In the genomic region with DNA sequence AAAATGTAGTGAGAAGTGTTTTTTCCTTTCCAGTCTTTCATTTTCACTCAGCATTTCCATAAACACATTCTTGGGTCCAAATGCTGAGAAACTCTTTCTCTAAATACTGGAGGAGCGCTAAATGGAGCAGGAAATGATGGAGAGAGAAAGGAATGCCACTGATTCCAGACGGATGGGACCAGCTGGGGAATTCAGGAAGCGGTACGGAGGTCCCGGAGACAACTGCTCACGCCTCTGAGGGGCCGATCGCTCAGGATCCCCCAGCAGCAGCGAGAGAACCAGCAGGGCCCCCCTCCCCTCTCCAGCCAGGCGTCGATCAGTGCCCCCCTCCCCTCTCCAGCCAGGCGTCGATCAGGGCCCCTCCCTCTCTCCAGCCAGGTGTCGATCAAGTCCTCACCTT, we compare ENCODE assay signal across 8 cellular contexts. TPM values are rescaled to one million over a fixed set of nuclear protein-coding genes. Genes with fewer than 3 reads are reported as not detected.
DNase-seq lines count a peak whose midpoint lies in the region; ATAC-seq and TF ChIP-seq lines count a peak whose summit lies in the region.

No MANE protein-coding gene starts in this region.

- no peak for ATAC-seq in HG03469 (IDR thresholded peaks at IDR 0.05; ENCODE audit: unreplicated experiment)
- no peak for ATAC-seq in HG02623 (IDR thresholded peaks at IDR 0.05; ENCODE audit: unreplicated experiment)

- H3K4me3 ChIP-seq in CD4-positive, alpha-beta memory T cell (ENCODE audit: low read length in 2 of 2), result no peak overlapping the region
- H3K4me3 ChIP-seq in epithelial cell of proximal tubule (ENCODE audit: low read depth, low read length), result peak overlapping the region; percentile 32

- no peaks in the 10 kb centered on the region for H3K27me3 ChIP-seq in CD4-positive, alpha-beta memory T cell (ENCODE audit: insufficient read depth, low read length)

- intact Hi-C loops in CD4-positive, alpha-beta memory T cell (cut with micrococcal nuclease), result loop anchor here (10.0 kb wide), 1 partner anchor 144 kb away; the partner anchor contains the start of gene C13orf46

- H3K27ac ChIP-seq in CD4-positive, alpha-beta memory T cell (ENCODE audit: low read depth, low read length), result peak overlapping the region; percentile 10

- H3K4me1 ChIP-seq in CD4-positive, alpha-beta memory T cell (ENCODE audit: insufficient read depth, low read length), result peaks cover 84% of the 10 kb centered on the region

- no peak for TF ChIP-seq CTCF in epithelial cell of proximal tubule (conservative IDR thresholded peaks at IDR 0.05; ENCODE audit: low read depth, low read length)
- TF ChIP-seq CTCF in nephron progenitor cell (IDR thresholded peaks at IDR 0.05), result no peak

- H3K4me1 Mint-ChIP-seq in CD4-positive, alpha-beta memory T cell, result peaks cover 45 to 90% (median 69%) of the 10 kb centered on the region in 4 donors
- peaks cover 68% of the 10 kb centered on the region for H3K4me1 Mint-ChIP-seq in nephron progenitor cell

- DNase-seq in CD4-positive, alpha-beta memory T cell, result no peak
- DNase-seq in RPMI7951 (ENCODE audit: low read depth) (peak; percentile 93), epithelial cell of proximal tubule (ENCODE audit: low read depth) (peak; percentile 47), nephron progenitor cell (peak; percentile 59), inferior parietal cortex (ENCODE audit: extremely low spot score) (no peak)
- DNase-seq in activated CD4-positive, CD25-positive, alpha-beta regulatory T cell (lab: John Stamatoyannopoulos, UW), result no peak

- H3K9me3 ChIP-seq in CD4-positive, alpha-beta memory T cell (ENCODE audit: control insufficient read depth in 1 of 2, low read length in 2 of 2), result no peaks in the 10 kb centered on the region

- H3K36me3 ChIP-seq in CD4-positive, alpha-beta memory T cell (ENCODE audit: insufficient read depth, low read length), result peaks cover 19% of the 10 kb centered on the region

- peaks cover 0 to 13% (median 0%) of the 10 kb centered on the region in 8 donors for H3K9me3 Mint-ChIP-seq in CD4-positive, alpha-beta memory T cell
- H3K9me3 Mint-ChIP-seq in nephron progenitor cell, result no peaks in the 10 kb centered on the region

- POLR2A ChIA-PET in CD4-positive, alpha-beta memory T cell (lab: Charles Lee; ENCODE audit: partially characterized antibody), result interaction anchor here (1.2 to 2.2 kb wide), 4 partner anchors 9 to 43 kb away, joined by 5 to 10 read pairs (median 7); no protein-coding TSS in a partner anchor

- H3K36me3 Mint-ChIP-seq in CD4-positive, alpha-beta memory T cell, result peaks cover 31 to 57% of the 10 kb centered on the region in 2 donors
- H3K36me3 Mint-ChIP-seq in nephron progenitor cell (ENCODE audit: low read depth), result no peaks in the 10 kb centered on the region

- CTCF ChIA-PET in CD4-positive, alpha-beta memory T cell (lab: Charles Lee; ENCODE audit: partially characterized antibody), result interaction anchor here (1.2 kb wide), 1 partner anchor 51 kb away, joined by 3 read pairs; no protein-coding TSS in a partner anchor

- H3K27me3 Mint-ChIP-seq in CD4-positive, alpha-beta memory T cell, result no peaks in the 10 kb centered on the region
- no peaks in the 10 kb centered on the region for H3K27me3 Mint-ChIP-seq in nephron progenitor cell (ENCODE audit: low read depth, poor library complexity)

- peak overlapping the region; percentile 38 to 94 (median 75) for H3K27ac Mint-ChIP-seq in CD4-positive, alpha-beta memory T cell
- peak overlapping the region; percentile 85 for H3K27ac Mint-ChIP-seq in nephron progenitor cell

- H3K4me3 Mint-ChIP-seq in CD4-positive, alpha-beta memory T cell, result peak overlapping the region; percentile 21 to 81 (median 76)
- H3K4me3 Mint-ChIP-seq in nephron progenitor cell, result peak overlapping the region; percentile 44

RNA-seq across cellular contexts. Expression of gene RASA3, which starts 13.2 kb away (rescaled TPM):
- 100 to 1,000 TPM; 171 to 174 TPM for total RNA-seq in CD4-positive, alpha-beta memory T cell
- polyA plus RNA-seq in CD4-positive, alpha-beta memory T cell, result 100 to 1,000 TPM in 1 of 2 donors, 10 to 100 TPM in 1; 65.5 to 141 TPM
- total RNA-seq in RPMI7951 (2014; rRNA removed; shearing (Covaris generic)), result 22.8 and 24.4 TPM in 2 replicates
- 25.7 and 26.8 TPM in 2 replicates for total RNA-seq in epithelial cell of proximal tubule

RNA-seq across cellular contexts. Expression of gene CFAP97D2, which starts 59.9 kb away (rescaled TPM):
- total RNA-seq in CD4-positive, alpha-beta memory T cell, result not detected
- polyA plus RNA-seq in CD4-positive, alpha-beta memory T cell, result not detected
- not detected in 2 replicates for total RNA-seq in RPMI7951 (2014; rRNA removed; shearing (Covaris generic))
- total RNA-seq in epithelial cell of proximal tubule, result not detected in 2 replicates

Comparison
In these comparisons a context has a peak if more than half of its experiments do, and no peak if none do; other contexts are left out.
1. DNase-seq: peak in RPMI7951 (single experiment), epithelial cell of proximal tubule (single experiment) and nephron progenitor cell (single experiment); none in CD4-positive, alpha-beta memory T cell (0 of 5), activated CD4-positive, CD25-positive, alpha-beta regulatory T cell (0 of 4) and inferior parietal cortex (single experiment).